1 cellular context compared by ENCODE assay signal in genomic region chr10:56449770-56450169, GRCh38.
TF ChIP-seq lines count a peak whose summit lies in the region.

No MANE protein-coding gene starts in this region.

TF ChIP-seq in SK-N-SH, 30 proteins besides CTCF, POLR2A, EP300 and RAD21 (continued from another document):
- TF ChIP-seq REST (IDR thresholded peaks at IDR 0.05; ENCODE audit: low read depth, low read length) (no peak), TAF1 (IDR thresholded peaks at IDR 0.05; ENCODE audit: borderline replicate concordance, low read depth, low read length) (no peak), RFX5 (IDR thresholded peaks at IDR 0.05; ENCODE audit: low read length) (no peak), SMC3 (IDR thresholded peaks at IDR 0.05; ENCODE audit: low read depth, low read length) (no peak), IRF3 (IDR thresholded peaks at IDR 0.05; ENCODE audit: low read depth, low read length) (no peak), RXRA (IDR thresholded peaks at IDR 0.05; ENCODE audit: borderline replicate concordance, low read depth) (no peak), POLR2AphosphoS5 (IDR thresholded peaks at IDR 0.05; ENCODE audit: low read depth, low read length) (no peak), FOXM1 (IDR thresholded peaks at IDR 0.05; ENCODE audit: low read depth) (no peak)
